ENCODE assay signal across 17 cellular contexts in the genomic region with DNA sequence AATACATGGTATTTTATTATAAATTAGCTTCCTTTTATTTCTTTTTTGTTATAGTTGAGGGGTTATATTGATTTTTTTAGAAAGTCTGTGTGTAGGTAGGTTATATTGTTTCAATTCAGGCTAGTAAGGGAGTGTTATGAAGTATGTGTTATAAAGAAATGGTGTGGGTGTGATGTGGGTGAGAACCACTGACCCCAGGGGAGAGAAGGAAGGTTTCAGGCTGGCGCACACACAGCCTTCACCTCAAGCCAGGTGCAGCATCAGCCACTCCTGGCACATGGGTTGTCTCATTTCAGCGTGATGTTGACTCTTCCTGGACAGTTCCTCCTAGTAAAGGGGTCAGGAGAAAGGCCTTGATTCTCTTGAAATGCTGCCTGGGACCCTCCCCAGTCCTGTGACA.
DNase-seq lines count a peak whose midpoint lies in the region; ATAC-seq lines count a peak whose summit lies in the region.
"Had no signal": no experiment of that assay in that cellular context is flagged by ENCODE, and none has a peak within 500 bp of the region (broad histone marks: within the 10 kb centered on the region; RNA-seq: fewer than 3 reads in every experiment).

No MANE protein-coding gene starts in this region.

- no peak overlapping the region for H2AFZ ChIP-seq in mesenchymal stem cell (ENCODE audit: low read depth, low read length)

- no peak overlapping the region for H3K18ac ChIP-seq in mesenchymal stem cell (ENCODE audit: low read depth in 1 of 2, low read length in 2 of 2)

- H3K27ac ChIP-seq in mesenchymal stem cell (ENCODE audit: low read length, poor library complexity, severe bottlenecking) (no peak overlapping the region), substantia nigra (ENCODE audit: low read depth, low read length, poor library complexity, severe bottlenecking) (no peak overlapping the region)

- H3K4me3 ChIP-seq in mesenchymal stem cell (ENCODE audit: insufficient read depth in 1 of 2, low read depth in 1 of 2, low read length in 2 of 2): no peak overlapping the region
- H3K4me3 ChIP-seq: HAP-1 had no signal

- no peak overlapping the region for H3K14ac ChIP-seq in mesenchymal stem cell (ENCODE audit: low read length in 2 of 2)

- H3K4ac ChIP-seq in mesenchymal stem cell (ENCODE audit: low read depth in 1 of 2, low read length in 2 of 2): no peak overlapping the region

- WGBS in mesenchymal stem cell: 74% methylated on average over 2 of the region's 2 CpGs

- H2BK5ac ChIP-seq in mesenchymal stem cell (ENCODE audit: low read depth, low read length, poor library complexity, severe bottlenecking): no peak overlapping the region

- H3K79me1 ChIP-seq in mesenchymal stem cell (replicated peaks; ENCODE audit: low read length, poor library complexity, severe bottlenecking): no peaks in the 10 kb centered on the region

- peaks cover 3% of the 10 kb centered on the region for H3K4me1 ChIP-seq in mesenchymal stem cell (ENCODE audit: control insufficient read depth, insufficient read depth, low read depth, low read length)

- H3K36me3 ChIP-seq in mesenchymal stem cell (ENCODE audit: control insufficient read depth in 1 of 2, insufficient read depth in 2 of 2, low read depth in 1 of 2, low read length in 2 of 2): no peaks in the 10 kb centered on the region
- H3K36me3 ChIP-seq: HAP-1 had no signal

- H2BK120ac ChIP-seq in mesenchymal stem cell (ENCODE audit: low read depth, low read length): no peak overlapping the region

- no peak for DNase-seq in mesenchymal stem cell
- DNase-seq in substantia nigra (lab: John Stamatoyannopoulos, UW): no peak
- no peak for DNase-seq in DMS79 treated with DMSO at 0.1 percent for 48 hours (lab: John Stamatoyannopoulos, UW)
- DNase-seq: C1 segment of cervical spinal cord; Calu3; CD4-positive, alpha-beta memory T cell; COR-L47; DMS53; DND-41; GOT3; HFFc6 had no signal

- H4K91ac ChIP-seq in mesenchymal stem cell (ENCODE audit: low read length): no peak overlapping the region

- no peak overlapping the region for H2BK15ac ChIP-seq in mesenchymal stem cell (ENCODE audit: low read depth, poor library complexity, severe bottlenecking)

- ATAC-seq in GM18511 (IDR thresholded peaks at IDR 0.05; ENCODE audit: unreplicated experiment) (peak; percentile 61), GM19452 (IDR thresholded peaks at IDR 0.05; ENCODE audit: unreplicated experiment) (peak; percentile 63), HG03175 (IDR thresholded peaks at IDR 0.05; ENCODE audit: unreplicated experiment) (peak; percentile 86), GM19035 (IDR thresholded peaks at IDR 0.05; ENCODE audit: unreplicated experiment) (no peak), GM18861 (IDR thresholded peaks at IDR 0.05; ENCODE audit: unreplicated experiment) (no peak)

- no peak overlapping the region for H3K4me2 ChIP-seq in mesenchymal stem cell (ENCODE audit: low read length, poor library complexity, severe bottlenecking)

- H2AK5ac ChIP-seq in mesenchymal stem cell (ENCODE audit: low read length, severe bottlenecking): peak overlapping the region; percentile 84

- no peak overlapping the region for H3K23ac ChIP-seq in mesenchymal stem cell (ENCODE audit: low read length in 2 of 2)

- no peak overlapping the region for H2BK12ac ChIP-seq in mesenchymal stem cell (ENCODE audit: low read length in 2 of 2)

- no peak overlapping the region for H4K8ac ChIP-seq in mesenchymal stem cell (ENCODE audit: low read length)

- no peaks in the 10 kb centered on the region for H3K9me3 ChIP-seq in mesenchymal stem cell (ENCODE audit: control insufficient read depth, low read length)
- H3K9me3 ChIP-seq: HAP-1 had no signal

- peaks cover 0 to 2% of the 10 kb centered on the region in 2 experiments for H3K27me3 ChIP-seq in mesenchymal stem cell (ENCODE audit: control insufficient read depth in 1 of 2, insufficient read depth in 1 of 2, low read length in 2 of 2)

- H3K9ac ChIP-seq in mesenchymal stem cell (ENCODE audit: low read length): no peak overlapping the region

Comparison
In these comparisons a context has a peak if more than half of its experiments do, and no peak if none do; other contexts are left out.
1. ATAC-seq: peak in GM18511 (single experiment), GM19452 (single experiment) and HG03175 (single experiment); none in GM19035 (single experiment) and GM18861 (single experiment).